18 cellular contexts compared by ENCODE assay signal in the genomic region with DNA sequence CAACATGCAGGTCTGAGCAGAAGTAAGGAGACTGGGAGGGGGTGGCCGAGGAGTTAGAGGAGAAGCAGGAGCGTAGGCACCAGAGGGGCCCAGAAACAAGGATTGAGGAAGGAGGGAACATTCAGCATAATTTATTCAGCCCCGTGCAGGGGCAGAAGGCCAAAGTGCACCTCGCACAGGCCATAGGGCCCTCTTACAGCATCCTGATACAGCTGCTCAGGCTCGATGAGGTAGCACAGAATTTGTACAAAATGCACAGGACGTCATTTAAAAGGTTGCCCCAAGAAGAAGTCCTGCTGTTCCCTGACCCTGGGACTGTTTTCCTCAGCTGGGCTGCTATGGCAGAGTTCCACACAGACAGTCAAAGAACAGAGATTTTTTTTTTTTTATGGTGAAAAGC. TPM values are rescaled to one million over a fixed set of nuclear protein-coding genes. Genes with fewer than 3 reads are reported as not detected.
DNase-seq lines count a peak whose midpoint lies in the region; ATAC-seq and TF ChIP-seq lines count a peak whose summit lies in the region.
"Had no signal": no experiment of that assay in that cellular context is flagged by ENCODE, and none has a peak within 500 bp of the region (broad histone marks: within the 10 kb centered on the region; RNA-seq: fewer than 3 reads in every experiment).

No MANE protein-coding gene starts in this region.

- H3K4me2 ChIP-seq in osteoblast (ENCODE audit: insufficient read depth, low read length) = no peak overlapping the region
- H3K4me2 ChIP-seq: A549; BLaER1 treated with 17β-estradiol and CSF1 and Interleukin-3, amounts not matched to agents 10 nM and 100 nM had no signal

- H3K9me3 ChIP-seq in osteoblast (ENCODE audit: low read depth, low read length) (no peaks in the 10 kb centered on the region), esophagus squamous epithelium (no peaks in the 10 kb centered on the region)
- H3K9me3 ChIP-seq: Caco-2 had no signal

- POLR2A ChIA-PET in activated naive CD8-positive, alpha-beta T cell treated with anti-CD3 and anti-CD28 coated beads, Interleukin-2, amount 10 ng/mL, durations not matched to agents 7 days and 5 days (lab: Charles Lee) = no interaction called here

- no peak overlapping the region for H3K4me3 ChIP-seq in osteoblast (ENCODE audit: insufficient read depth, low read length)
- H3K4me3 ChIP-seq in esophagus squamous epithelium = no peak overlapping the region
- H3K4me3 ChIP-seq: A549; BLaER1 treated with 17β-estradiol and CSF1 and Interleukin-3, amounts not matched to agents 10 nM and 100 nM had no signal

- 60 to 64% methylated on average over 6 of the region's 6 CpGs for WGBS in esophagus squamous epithelium, 2 donors

- H3K4me1 ChIP-seq in osteoblast (ENCODE audit: insufficient read depth, low read length) = no peaks in the 10 kb centered on the region
- peaks cover 0 to 13% (median 9%) of the 10 kb centered on the region in 3 donors for H3K4me1 ChIP-seq in esophagus squamous epithelium
- H3K4me1 ChIP-seq: A549; BLaER1 treated with 17β-estradiol and CSF1 and Interleukin-3, amounts not matched to agents 10 nM and 100 nM; Caco-2 had no signal

- H3K36me3 Mint-ChIP-seq in activated naive CD8-positive, alpha-beta T cell treated with anti-CD3 and anti-CD28 coated beads, Interleukin-2, amount 10 ng/mL, durations not matched to agents 7 days and 5 days = peaks cover 4% of the 10 kb centered on the region
- H3K36me3 Mint-ChIP-seq in activated naive CD8-positive, alpha-beta T cell treated with anti-CD3 and anti-CD28 coated beads, Interleukin-2, amount 50 U/mL, for 24 hours (ENCODE audit: low read depth) = no peaks in the 10 kb centered on the region
- H3K36me3 Mint-ChIP-seq: CD8-positive, alpha-beta T cell had no signal

- TF ChIP-seq CTCF in osteoblast (IDR thresholded peaks at IDR 0.05; ENCODE audit: extremely low read depth, low read depth, low read length) (no peak), esophagus squamous epithelium (IDR thresholded peaks at IDR 0.05) (no peak)

- H4K20me1 ChIP-seq in osteoblast (ENCODE audit: insufficient read depth, low read length) = no peaks in the 10 kb centered on the region
- H4K20me1 ChIP-seq: BLaER1 treated with 17β-estradiol and CSF1 and Interleukin-3, amounts not matched to agents 10 nM and 100 nM had no signal

- H3K27ac ChIP-seq in osteoblast (ENCODE audit: low read depth, low read length) = no peak overlapping the region
- no peak overlapping the region for H3K27ac ChIP-seq in esophagus squamous epithelium
- H3K27ac ChIP-seq: 22Rv1; A549; BLaER1 treated with 17β-estradiol and CSF1 and Interleukin-3, amounts not matched to agents 10 nM and 100 nM; C4-2B had no signal

- no peak overlapping the region for H2AFZ ChIP-seq in osteoblast (ENCODE audit: low read length)

- H3K27me3 Mint-ChIP-seq in activated naive CD8-positive, alpha-beta T cell treated with anti-CD3 and anti-CD28 coated beads, Interleukin-2, amount 10 ng/mL, durations not matched to agents 7 days and 5 days = peaks cover 32% of the 10 kb centered on the region
- peaks cover 33% of the 10 kb centered on the region for H3K27me3 Mint-ChIP-seq in activated naive CD8-positive, alpha-beta T cell treated with anti-CD3 and anti-CD28 coated beads, Interleukin-2, amount 50 U/mL, for 24 hours

- H3K79me2 ChIP-seq in osteoblast (ENCODE audit: insufficient read depth, low read length) = no peaks in the 10 kb centered on the region

- no peak for ATAC-seq in activated naive CD8-positive, alpha-beta T cell treated with anti-CD3 and anti-CD28 coated beads, Interleukin-2, amount 10 ng/mL, durations not matched to agents 7 days and 5 days (ENCODE audit: low read depth)
- no peak for ATAC-seq in activated naive CD8-positive, alpha-beta T cell treated with anti-CD3 and anti-CD28 coated beads, Interleukin-2, amount 50 U/mL, for 24 hours
- ATAC-seq: A549; CD8-positive, alpha-beta T cell had no signal

- peaks cover 13% of the 10 kb centered on the region for H3K27me3 ChIP-seq in osteoblast (ENCODE audit: insufficient read depth, low read length)
- H3K27me3 ChIP-seq in esophagus squamous epithelium = peaks cover 0 to 55% (median 3%) of the 10 kb centered on the region in 4 donors
- H3K27me3 ChIP-seq: BLaER1 treated with 17β-estradiol and CSF1 and Interleukin-3, amounts not matched to agents 10 nM and 100 nM had no signal

- TF ChIP-seq POLR2A in esophagus squamous epithelium (IDR thresholded peaks at IDR 0.05) = no peak

- H3K36me3 ChIP-seq in osteoblast (ENCODE audit: insufficient read depth, low read length) (no peaks in the 10 kb centered on the region), esophagus squamous epithelium (no peaks in the 10 kb centered on the region)
- H3K36me3 ChIP-seq: BLaER1 treated with 17β-estradiol and CSF1 and Interleukin-3, amounts not matched to agents 10 nM and 100 nM had no signal

- peak overlapping the region; percentile 4 for H3K27ac Mint-ChIP-seq in activated naive CD8-positive, alpha-beta T cell treated with anti-CD3 and anti-CD28 coated beads, Interleukin-2, amount 10 ng/mL, durations not matched to agents 7 days and 5 days
- no peak overlapping the region for H3K27ac Mint-ChIP-seq in activated naive CD8-positive, alpha-beta T cell treated with anti-CD3 and anti-CD28 coated beads, Interleukin-2, amount 50 U/mL, for 24 hours
- H3K27ac Mint-ChIP-seq: B cell; CD4-positive, alpha-beta T cell; CD8-positive, alpha-beta T cell had no signal

- H3K4me1 Mint-ChIP-seq in activated naive CD8-positive, alpha-beta T cell treated with anti-CD3 and anti-CD28 coated beads, Interleukin-2, amount 10 ng/mL, durations not matched to agents 7 days and 5 days = peaks cover 4% of the 10 kb centered on the region
- H3K4me1 Mint-ChIP-seq in activated naive CD8-positive, alpha-beta T cell treated with anti-CD3 and anti-CD28 coated beads, Interleukin-2, amount 50 U/mL, for 24 hours = no peaks in the 10 kb centered on the region

- H3K9me3 Mint-ChIP-seq in activated naive CD8-positive, alpha-beta T cell treated with anti-CD3 and anti-CD28 coated beads, Interleukin-2, amount 10 ng/mL, durations not matched to agents 7 days and 5 days = peaks cover 13% of the 10 kb centered on the region
- H3K9me3 Mint-ChIP-seq in activated naive CD8-positive, alpha-beta T cell treated with anti-CD3 and anti-CD28 coated beads, Interleukin-2, amount 50 U/mL, for 24 hours = peaks cover 8% of the 10 kb centered on the region
- H3K9me3 Mint-ChIP-seq: CD8-positive, alpha-beta T cell had no signal

- DNase-seq in activated naive CD8-positive, alpha-beta T cell treated with anti-CD3 and anti-CD28 coated beads, Interleukin-2, amount 10 ng/mL, durations not matched to agents 7 days and 5 days = no peak
- DNase-seq in activated naive CD8-positive, alpha-beta T cell treated with anti-CD3 and anti-CD28 coated beads, Interleukin-2, amount 50 U/mL, for 24 hours = no peak
- peak; percentile 62 for DNase-seq in osteoblast (ENCODE audit: insufficient read length, low spot score, missing footprints)
- DNase-seq in esophagus squamous epithelium (lab: John Stamatoyannopoulos, UW) = no peak
- no peak for DNase-seq in head of caudate nucleus
- DNase-seq: AML-193; Caco-2; Calu3; CD4-positive, alpha-beta T cell; DMS79 treated with DMSO at 0.1 percent for 48 hours; GF-D8 had no signal

- no peak overlapping the region for H3K4me3 Mint-ChIP-seq in activated naive CD8-positive, alpha-beta T cell treated with anti-CD3 and anti-CD28 coated beads, Interleukin-2, amount 10 ng/mL, durations not matched to agents 7 days and 5 days
- H3K4me3 Mint-ChIP-seq in activated naive CD8-positive, alpha-beta T cell treated with anti-CD3 and anti-CD28 coated beads, Interleukin-2, amount 50 U/mL, for 24 hours = no peak overlapping the region
- H3K4me3 Mint-ChIP-seq: B cell; CD4-positive, alpha-beta T cell; CD8-positive, alpha-beta T cell had no signal

- intact Hi-C loops in esophagus squamous epithelium (cut with DNase I) (no loop called here), head of caudate nucleus (cut with DNase I) (no loop called here)

RNA-seq across cellular contexts. Expression of a gene that starts 2.1 kb away (rescaled TPM):
- total RNA-seq in activated naive CD8-positive, alpha-beta T cell treated with anti-CD3 and anti-CD28 coated beads, Interleukin-2, amount 10 ng/mL, durations not matched to agents 7 days and 5 days = not detected
- total RNA-seq in osteoblast (not detected in 2 replicates), esophagus squamous epithelium (not detected)
- total RNA-seq: A172; B cell; Caco-2; Calu3; CD4-positive, alpha-beta T cell; CD8-positive, alpha-beta T cell had no signal

RNA-seq across cellular contexts. Expression of a gene that starts 26.4 kb away (rescaled TPM):
- 1 to 10 TPM; 7.5 to 8.1 TPM for total RNA-seq in activated naive CD8-positive, alpha-beta T cell treated with anti-CD3 and anti-CD28 coated beads, Interleukin-2, amount 10 ng/mL, durations not matched to agents 7 days and 5 days
- 6.2 and 8.3 TPM in 2 replicates for total RNA-seq in osteoblast
- 1 to 10 TPM; 2.1 to 8.0 (median 4.6) TPM for total RNA-seq in esophagus squamous epithelium
- total RNA-seq: A172 had no signal

RNA-seq across cellular contexts. Expression of a gene that starts 56.2 kb away (rescaled TPM):
- total RNA-seq in activated naive CD8-positive, alpha-beta T cell treated with anti-CD3 and anti-CD28 coated beads, Interleukin-2, amount 10 ng/mL, durations not matched to agents 7 days and 5 days = not detected
- total RNA-seq in osteoblast = 2.5 and 3.8 TPM in 2 replicates
- total RNA-seq in esophagus squamous epithelium = 1 to 10 TPM in 2 of 4 donors, under 1 TPM in 1, not detected in 1; 0.40 to 1.5 (median 1.4) TPM
- total RNA-seq: A172; Caco-2; Calu3; CD4-positive, alpha-beta T cell; CD8-positive, alpha-beta T cell had no signal
